In genomic region chr12:33322519-33322918, GRCh38 we compare ENCODE assay signal across 22 cellular contexts.
A peak's percentile ranks its signal among the peaks of the same experiment; 100 is the strongest.
DNase-seq lines count a peak whose midpoint lies in the region; ATAC-seq and TF ChIP-seq lines count a peak whose summit lies in the region.
"Had no signal": no experiment of that assay in that cellular context is flagged by ENCODE, and none has a peak within 500 bp of the region (broad histone marks: within the 10 kb centered on the region; RNA-seq: fewer than 3 reads in every experiment).

No MANE protein-coding gene starts in this region.

- ATAC-seq in HG03139 (IDR thresholded peaks at IDR 0.05; ENCODE audit: unreplicated experiment) = no peak

- H3K9me3 ChIP-seq in SJCRH30 (replicated peaks) (no peaks in the 10 kb centered on the region; the same call in 1 of the 2 replicates), testis (no peaks in the 10 kb centered on the region), esophagus muscularis mucosa (no peaks in the 10 kb centered on the region)
- H3K9me3 ChIP-seq: breast epithelium, colonic mucosa, right atrium auricular region had no signal

- DNase-seq in NCI-H748 (lab: John Stamatoyannopoulos, UW; ENCODE audit: unreplicated experiment) (peak; percentile 24), NCI-H748 treated with DMSO at 0.1 percent for 48 hours (lab: John Stamatoyannopoulos, UW) (no peak), NCI-H1048 (lab: John Stamatoyannopoulos, UW) (peak; percentile 36), SJCRH30 (peak; percentile 39 to 51), testis (peak; percentile 26), esophagus muscularis mucosa (ENCODE audit: extremely low spot score) (no peak)
- DNase-seq in stimulated activated CD4-positive, alpha-beta T cell treated with anti-CD3 and anti-CD28 coated beads, Interleukin-2, amount 100 ng/mL, for 48 hours = no peak
- DNase-seq: activated CD4-positive, alpha-beta T cell treated with anti-CD3 and anti-CD28 coated beads, Interleukin-2, amount 50 U/mL, for 1 hour; activated gamma-delta T cell; colonic mucosa; DND-41; GOT3; Kasumi-1; kidney glomerular epithelial cell; NCI-H1436 treated with DMSO at 0.1 percent for 48 hours; NCI-H345; SHP77; stimulated activated CD8-positive, alpha-beta memory T cell treated with anti-CD3 and anti-CD28 coated beads, Interleukin-4, amount 100 ng/mL, for 48 hours; WERI-Rb-1 had no signal

- TF ChIP-seq CTCF in testis (IDR thresholded peaks at IDR 0.05) (no peak), esophagus muscularis mucosa (IDR thresholded peaks at IDR 0.05) (no peak)

- no peak for TF ChIP-seq EP300 in esophagus muscularis mucosa (IDR thresholded peaks at IDR 0.05)

- no peaks in the 10 kb centered on the region for H3K36me3 ChIP-seq in SJCRH30
- no peaks in the 10 kb centered on the region for H3K36me3 ChIP-seq in testis (ENCODE audit: low read depth, missing control alignments)
- no peaks in the 10 kb centered on the region for H3K36me3 ChIP-seq in esophagus muscularis mucosa
- H3K36me3 ChIP-seq: breast epithelium, colonic mucosa, right atrium auricular region, WERI-Rb-1 had no signal

- intact Hi-C loops in testis (cut with DNase I; ENCODE audit: low total_unique reads) (no loop called here), esophagus muscularis mucosa (cut with DNase I) (no loop called here)

- H3K4me3 ChIP-seq in SJCRH30 = no peak overlapping the region
- peak overlapping the region in 1 of 2 donors; percentile 37 for H3K4me3 ChIP-seq in testis
- H3K4me3 ChIP-seq in esophagus muscularis mucosa = no peak overlapping the region
- H3K4me3 ChIP-seq: breast epithelium, colonic mucosa, right atrium auricular region had no signal

- H3K4me1 ChIP-seq in SJCRH30 (no peaks in the 10 kb centered on the region; the same call in 1 of the 2 replicates), testis (no peaks in the 10 kb centered on the region), esophagus muscularis mucosa (no peaks in the 10 kb centered on the region)
- H3K4me1 ChIP-seq: breast epithelium, colonic mucosa, right atrium auricular region had no signal

- no peak for TF ChIP-seq POLR2A in testis (IDR thresholded peaks at IDR 0.05)
- no peak for TF ChIP-seq POLR2A in esophagus muscularis mucosa (IDR thresholded peaks at IDR 0.05; ENCODE audit: low read depth)

- peaks cover 5% of the 10 kb centered on the region; the same call in 1 of the 2 replicates for H3K27me3 ChIP-seq in SJCRH30
- no peaks in the 10 kb centered on the region for H3K27me3 ChIP-seq in testis
- H3K27me3 ChIP-seq in esophagus muscularis mucosa = no peaks in the 10 kb centered on the region
- H3K27me3 ChIP-seq: breast epithelium, colonic mucosa, right atrium auricular region had no signal

- H3K27ac ChIP-seq in SJCRH30 (no peak overlapping the region), testis (no peak overlapping the region), esophagus muscularis mucosa (replicated peaks in 1 of 4) (no peak overlapping the region)
- H3K27ac ChIP-seq: breast epithelium, colonic mucosa, right atrium auricular region, WERI-Rb-1 had no signal

- WGBS in testis, 2 donors = 66 to 72% methylated on average over 5 of the region's 5 CpGs
- WGBS in esophagus muscularis mucosa = 75% methylated on average over 5 of the region's 5 CpGs

Comparison
In these comparisons a context has a peak if more than half of its experiments do, and no peak if none do; other contexts are left out.
1. DNase-seq: peak in NCI-H748 (single experiment), NCI-H1048 (single experiment), SJCRH30 (2 of 2) and testis (single experiment); none in NCI-H748 treated with DMSO at 0.1 percent for 48 hours (single experiment), stimulated activated CD4-positive, alpha-beta T cell treated with anti-CD3 and anti-CD28 coated beads, Interleukin-2, amount 100 ng/mL, for 48 hours (0 of 2) and esophagus muscularis mucosa (single experiment).